Comparison of ENCODE assay signal across 11 cellular contexts in the genomic region with DNA sequence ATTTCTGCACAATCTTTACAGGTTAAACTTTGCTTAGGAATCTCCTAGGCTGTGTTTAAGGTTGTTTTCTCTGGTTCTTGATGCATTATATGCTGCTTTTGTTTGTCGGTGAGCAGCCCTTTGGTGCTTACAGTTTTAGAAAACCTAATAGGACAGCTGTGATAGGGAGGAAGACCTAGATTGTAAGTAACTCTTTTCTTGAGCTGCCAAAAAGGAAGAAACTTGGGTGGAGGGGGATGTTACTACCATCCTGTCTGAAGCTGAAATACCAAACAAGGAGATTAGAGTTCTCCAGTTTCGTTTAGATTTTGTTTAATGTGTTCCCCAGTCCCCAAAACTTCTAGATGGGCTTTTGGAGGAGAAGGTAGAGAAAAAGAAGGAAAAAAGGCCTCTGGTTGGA.
"Had no signal": no experiment of that assay in that cellular context is flagged by ENCODE, and none has a peak within 500 bp of the region (broad histone marks: within the 10 kb centered on the region; RNA-seq: fewer than 3 reads in every experiment).

No MANE protein-coding gene starts in this region.

- H3K36me3 ChIP-seq: esophagus squamous epithelium, left lung had no signal

- H3K36me3 Mint-ChIP-seq: activated CD8-positive, alpha-beta memory T cell treated with anti-CD3 and anti-CD28 coated beads, Interleukin-2, amount 10 ng/mL, durations not matched to agents 7 days and 5 days; activated naive CD8-positive, alpha-beta T cell treated with anti-CD3 and anti-CD28 coated beads for 36 hours; natural killer cell treated with Interleukin-12 subunit alpha and Interleukin-12 subunit beta and Interleukin-15 and Interleukin-18, amount 100 ng/mL, for 72 hours had no signal

- DNase-seq: activated CD4-positive, CD25-positive, alpha-beta regulatory T cell; activated CD8-positive, alpha-beta memory T cell treated with anti-CD3 and anti-CD28 coated beads, Interleukin-2, amount 10 ng/mL, durations not matched to agents 7 days and 5 days; activated effector memory CD4-positive, alpha-beta T cell treated with anti-CD3 and anti-CD28 coated beads, Interleukin-2, amount 50 U/mL, for 16 hours; activated naive CD8-positive, alpha-beta T cell treated with anti-CD3 and anti-CD28 coated beads for 36 hours; activated T-cell treated with anti-CD3 and anti-CD28 coated beads, Interleukin-2, amount 50 U/mL, for 24 hours; esophagus squamous epithelium; foreskin fibroblast; left lung; trophoblast cell had no signal

- H3K27me3 ChIP-seq: esophagus squamous epithelium, left lung had no signal

- H3K27ac Mint-ChIP-seq: activated CD8-positive, alpha-beta memory T cell treated with anti-CD3 and anti-CD28 coated beads, Interleukin-2, amount 10 ng/mL, durations not matched to agents 7 days and 5 days; activated naive CD8-positive, alpha-beta T cell treated with anti-CD3 and anti-CD28 coated beads for 36 hours; activated T-cell treated with anti-CD3 and anti-CD28 coated beads, Interleukin-2, amount 50 U/mL, for 24 hours; natural killer cell treated with Interleukin-12 subunit alpha and Interleukin-12 subunit beta and Interleukin-15 and Interleukin-18, amount 100 ng/mL, for 72 hours had no signal

- H3K4me3 ChIP-seq: esophagus squamous epithelium, left lung had no signal

- H3K9me3 Mint-ChIP-seq: activated naive CD8-positive, alpha-beta T cell treated with anti-CD3 and anti-CD28 coated beads for 36 hours; activated T-cell treated with anti-CD3 and anti-CD28 coated beads, Interleukin-2, amount 50 U/mL, for 24 hours; natural killer cell treated with Interleukin-12 subunit alpha and Interleukin-12 subunit beta and Interleukin-15 and Interleukin-18, amount 100 ng/mL, for 72 hours had no signal

- H3K4me3 Mint-ChIP-seq: activated CD8-positive, alpha-beta memory T cell treated with anti-CD3 and anti-CD28 coated beads, Interleukin-2, amount 10 ng/mL, durations not matched to agents 7 days and 5 days; activated naive CD8-positive, alpha-beta T cell treated with anti-CD3 and anti-CD28 coated beads for 36 hours; activated T-cell treated with anti-CD3 and anti-CD28 coated beads, Interleukin-2, amount 50 U/mL, for 24 hours; natural killer cell treated with Interleukin-12 subunit alpha and Interleukin-12 subunit beta and Interleukin-15 and Interleukin-18, amount 100 ng/mL, for 72 hours had no signal

- H3K9me3 ChIP-seq: esophagus squamous epithelium, left lung had no signal

- H3K4me1 Mint-ChIP-seq: activated CD8-positive, alpha-beta memory T cell treated with anti-CD3 and anti-CD28 coated beads, Interleukin-2, amount 10 ng/mL, durations not matched to agents 7 days and 5 days had no signal

- H3K27me3 Mint-ChIP-seq: activated CD8-positive, alpha-beta memory T cell treated with anti-CD3 and anti-CD28 coated beads, Interleukin-2, amount 10 ng/mL, durations not matched to agents 7 days and 5 days; activated naive CD8-positive, alpha-beta T cell treated with anti-CD3 and anti-CD28 coated beads for 36 hours; activated T-cell treated with anti-CD3 and anti-CD28 coated beads, Interleukin-2, amount 50 U/mL, for 24 hours; natural killer cell treated with Interleukin-12 subunit alpha and Interleukin-12 subunit beta and Interleukin-15 and Interleukin-18, amount 100 ng/mL, for 72 hours had no signal

- ATAC-seq: activated CD8-positive, alpha-beta memory T cell treated with anti-CD3 and anti-CD28 coated beads, Interleukin-2, amount 10 ng/mL, durations not matched to agents 7 days and 5 days; left lung; natural killer cell treated with Interleukin-12 subunit alpha and Interleukin-12 subunit beta and Interleukin-15 and Interleukin-18, amount 100 ng/mL, for 72 hours; SK-N-SH treated with all-trans-retinoic acid at 6 μM for 48 hours had no signal
